ENCODE assay signal across 8 cellular contexts in genomic region chr15:45454825-45455224, GRCh38.
DNase-seq lines count a peak whose midpoint lies in the region; TF ChIP-seq lines count a peak whose summit lies in the region.

No MANE protein-coding gene starts in this region.

- H3K36me3 ChIP-seq in sigmoid colon, result no peaks in the 10 kb centered on the region

- no peak overlapping the region for H3K4me3 ChIP-seq in NB4 (ENCODE audit: low read depth, low read length)
- H3K4me3 ChIP-seq in fibroblast of mammary gland (ENCODE audit: control insufficient read depth, low read depth, low read length), result no peak overlapping the region
- no peak overlapping the region for H3K4me3 ChIP-seq in sigmoid colon

- DNase-seq in GDM1 (lab: John Stamatoyannopoulos, UW) (peak; percentile 73), H4 (ENCODE audit: low spot score) (peak; percentile 94), NB4 (ENCODE audit: low read depth) (peak; percentile 92), fibroblast of mammary gland (ENCODE audit: low read depth) (peak; percentile 97), sigmoid colon (peak; percentile 80), NCI-H187 treated with DMSO at 0.1 percent for 48 hours (lab: John Stamatoyannopoulos, UW) (no peak), cortex of kidney (lab: John Stamatoyannopoulos, UW) (no peak)
- peak; percentile 44 for DNase-seq in activated CD8-positive, alpha-beta memory T cell treated with anti-CD3 and anti-CD28 coated beads, Interleukin-2, amount 50 U/mL, for 24 hours (ENCODE audit: extremely low read depth)

- 4 to 18% methylated on average over 8 of the region's 8 CpGs for WGBS in sigmoid colon, 2 donors

- intact Hi-C loops in sigmoid colon (cut with DNase I), result loop anchor here (5.0 kb wide), 1 partner anchor 288 kb away; no protein-coding TSS in a partner anchor

- no peaks in the 10 kb centered on the region for H3K9me3 ChIP-seq in sigmoid colon

- H3K27me3 ChIP-seq in sigmoid colon, result no peaks in the 10 kb centered on the region

- peak; percentile 2 for TF ChIP-seq CTCF in NB4 (IDR thresholded peaks at IDR 0.05; ENCODE audit: low read depth, low read length)
- TF ChIP-seq CTCF in fibroblast of mammary gland (conservative IDR thresholded peaks at IDR 0.05; ENCODE audit: control insufficient read depth, insufficient read depth, low read depth, low read length), result peak; percentile 11
- TF ChIP-seq CTCF in sigmoid colon (IDR thresholded peaks at IDR 0.05), result no peak

- TF ChIP-seq POLR2A in NB4 (IDR thresholded peaks at IDR 0.05; ENCODE audit: extremely low read depth, insufficient read length), result no peak
- no peak for TF ChIP-seq POLR2A in sigmoid colon (IDR thresholded peaks at IDR 0.05)

- H3K4me1 ChIP-seq in sigmoid colon, result peaks cover 0 to 18% (median 14%) of the 10 kb centered on the region in 4 donors

- TF ChIP-seq EP300 in sigmoid colon (IDR thresholded peaks at IDR 0.05), result no peak

- H3K27ac ChIP-seq in sigmoid colon, result peak overlapping the region in 1 of 4 donors; percentile 51

Comparison
In these comparisons a context has a peak if more than half of its experiments do, and no peak if none do; other contexts are left out.
1. DNase-seq: peak in GDM1 (single experiment), H4 (single experiment), NB4 (single experiment), activated CD8-positive, alpha-beta memory T cell treated with anti-CD3 and anti-CD28 coated beads, Interleukin-2, amount 50 U/mL, for 24 hours (single experiment), fibroblast of mammary gland (single experiment) and sigmoid colon (single experiment); none in NCI-H187 treated with DMSO at 0.1 percent for 48 hours (single experiment) and cortex of kidney (single experiment).
2. CTCF ChIP-seq: peak in NB4 (single experiment) and fibroblast of mammary gland (single experiment); none in sigmoid colon (0 of 4).